Comparison of ENCODE assay signal across 14 cellular contexts in the genomic region with DNA sequence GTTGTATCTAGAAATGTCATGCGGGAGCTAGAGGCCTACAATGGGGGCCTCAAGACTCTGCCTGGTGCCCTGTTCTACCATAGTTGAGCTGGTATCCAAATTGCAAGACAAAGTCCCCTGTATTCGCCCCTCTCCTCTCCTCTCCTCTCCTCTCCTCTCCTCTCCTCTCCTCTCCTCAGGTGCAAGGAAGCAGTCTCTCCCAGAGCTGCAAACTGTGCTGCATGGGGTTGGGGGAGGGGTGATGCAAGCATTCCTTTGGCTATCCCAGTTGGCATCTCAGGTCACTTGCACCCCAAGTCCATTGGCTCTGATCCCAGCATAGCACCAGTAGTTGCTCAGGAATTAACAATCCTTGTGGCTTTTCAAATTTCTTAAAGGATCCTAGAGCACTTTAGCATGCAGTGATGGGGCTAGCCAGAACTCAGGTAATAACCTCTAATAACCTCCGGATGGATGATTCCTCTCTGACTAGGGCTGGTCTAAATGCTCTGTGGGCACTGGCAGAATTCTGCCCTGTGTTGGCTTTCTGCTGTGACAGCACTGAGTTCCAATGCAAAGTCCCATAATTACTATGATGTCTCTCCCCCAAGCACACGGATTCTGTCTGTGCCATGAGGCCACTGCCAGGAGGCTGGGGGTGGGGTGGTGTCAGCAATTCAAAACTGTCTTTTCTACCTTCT. TPM values are rescaled to one million over a fixed set of nuclear protein-coding genes. Genes with fewer than 3 reads are reported as not detected.
DNase-seq lines count a peak whose midpoint lies in the region; ATAC-seq and TF ChIP-seq lines count a peak whose summit lies in the region.
"Had no signal": no experiment of that assay in that cellular context is flagged by ENCODE, and none has a peak within 500 bp of the region (broad histone marks: within the 10 kb centered on the region; RNA-seq: fewer than 3 reads in every experiment).

No MANE protein-coding gene starts in this region.

- H3K9me3 Mint-ChIP-seq in HFFc6 = no peaks in the 10 kb centered on the region
- no peaks in the 10 kb centered on the region for H3K9me3 Mint-ChIP-seq in endodermal cell

- 91 to 93% methylated on average over 2 to 3 of the region's 4 CpGs for WGBS in endodermal cell (ENCODE audit: insufficient coverage in 1 of 2, insufficient read length in 1 of 2), 2 experiments
- 73 to 82% (median 75%) methylated on average over 3 to 4 of the region's 4 CpGs for WGBS in psoas muscle, 3 donors

- intact Hi-C loops in psoas muscle (cut with DNase I) = no loop called here

- TF ChIP-seq CTCF in HFFc6 (IDR thresholded peaks at IDR 0.05) = no peak
- no peak for TF ChIP-seq CTCF in endodermal cell (conservative IDR thresholded peaks at IDR 0.05)
- TF ChIP-seq CTCF in psoas muscle (IDR thresholded peaks at IDR 0.05) = no peak
- TF ChIP-seq CTCF in right atrium auricular region (IDR thresholded peaks at IDR 0.05) = no peak

- H3K4me1 Mint-ChIP-seq in HFFc6 (ENCODE audit: low read depth) = peaks cover 14% of the 10 kb centered on the region
- no peaks in the 10 kb centered on the region for H3K4me1 Mint-ChIP-seq in endodermal cell

- H3K9me3 ChIP-seq in endodermal cell (ENCODE audit: control insufficient read depth, low read length) (no peaks in the 10 kb centered on the region), psoas muscle (no peaks in the 10 kb centered on the region), right atrium auricular region (no peaks in the 10 kb centered on the region)

- H3K27me3 ChIP-seq in endodermal cell (ENCODE audit: control insufficient read depth, insufficient read depth, low read length, poor library complexity, severe bottlenecking) = no peaks in the 10 kb centered on the region
- no peaks in the 10 kb centered on the region for H3K27me3 ChIP-seq in psoas muscle (ENCODE audit: insufficient read depth in 3 of 3, low read length in 2 of 3)
- no peaks in the 10 kb centered on the region for H3K27me3 ChIP-seq in right atrium auricular region

- H3K36me3 Mint-ChIP-seq in HFFc6 (ENCODE audit: low read depth) (peaks cover 10% of the 10 kb centered on the region), endodermal cell (ENCODE audit: low read depth) (peaks cover 42% of the 10 kb centered on the region)

- H3K27ac Mint-ChIP-seq in HFFc6 = no peak overlapping the region
- H3K27ac Mint-ChIP-seq in endodermal cell = peak overlapping the region; percentile 44

- H3K4me3 ChIP-seq in endodermal cell (ENCODE audit: low read length) (no peak overlapping the region), psoas muscle (no peak overlapping the region), right atrium auricular region (no peak overlapping the region)
- H3K4me3 ChIP-seq: K562 had no signal

- H3K9ac ChIP-seq in endodermal cell (ENCODE audit: extremely low read depth, low read length, poor library complexity, severe bottlenecking) = no peak overlapping the region

- H3K27me3 Mint-ChIP-seq in HFFc6 (ENCODE audit: insufficient read depth) = peaks cover 1% of the 10 kb centered on the region
- no peaks in the 10 kb centered on the region for H3K27me3 Mint-ChIP-seq in endodermal cell (ENCODE audit: insufficient read depth)

- DNase-seq in EH (ENCODE audit: low read depth) = peak; percentile 59
- peak; percentile 48 for DNase-seq in HFFc6
- DNase-seq in endodermal cell = no peak
- DNase-seq in psoas muscle = no peak
- DNase-seq in NCI-H82 (lab: John Stamatoyannopoulos, UW) = no peak
- no peak for DNase-seq in right atrium auricular region (ENCODE audit: low spot score)
- no peak for DNase-seq in erythroblast (lab: John Stamatoyannopoulos, UW)
- DNase-seq: NCI-H1092 treated with DMSO at 0.1 percent for 48 hours, NCI-H1694, NCI-H446 treated with DMSO at 0.1 percent for 48 hours, NCI-H748 treated with DMSO at 0.1 percent for 48 hours, Right ventricle myocardium superior had no signal

- H3K27ac ChIP-seq in endodermal cell (ENCODE audit: low read depth, low read length) (no peak overlapping the region), psoas muscle (no peak overlapping the region), right atrium auricular region (no peak overlapping the region)

- H3K36me3 ChIP-seq in endodermal cell (ENCODE audit: control insufficient read depth, insufficient read depth, low read length) (peaks cover 20% of the 10 kb centered on the region), psoas muscle (ENCODE audit: insufficient read depth in 1 of 2, low read depth in 1 of 2) (peaks cover 0 to 37% of the 10 kb centered on the region in 2 donors), right atrium auricular region (peaks cover 36% of the 10 kb centered on the region)

- TF ChIP-seq POLR2A in erythroblast (IDR thresholded peaks at IDR 0.05; ENCODE audit: low read length) = no peak

- no peaks in the 10 kb centered on the region for H3K4me1 ChIP-seq in endodermal cell (ENCODE audit: control insufficient read depth, insufficient read depth, low read length)
- H3K4me1 ChIP-seq in psoas muscle = peaks cover 21% of the 10 kb centered on the region
- H3K4me1 ChIP-seq in right atrium auricular region = no peaks in the 10 kb centered on the region

- peak in 3 of 4 donors; percentile 29 to 56 (median 52) for ATAC-seq in psoas muscle
- ATAC-seq: K562, Panc1 had no signal

- H3K4me3 Mint-ChIP-seq in HFFc6 (no peak overlapping the region), endodermal cell (no peak overlapping the region)

RNA-seq across cellular contexts. Expression of a gene that starts 35.3 kb away (rescaled TPM):
- total RNA-seq in HFFc6 (2021; fragmentation: NEBNext Ultra II Directional; extraction: Animal tissue kit (Norgen Biotek cat#: 25700)) = 10 to 100 TPM; 15.2 to 19.0 (median 16.1) TPM
- total RNA-seq in endodermal cell (10 to 100 TPM; 44.7 to 50.4 TPM), psoas muscle (10 to 100 TPM; 17.4 to 25.8 (median 23.1) TPM), right atrium auricular region (10 to 100 TPM; 17.1 to 19.0 TPM)
- polyA plus RNA-seq in endodermal cell (2013, experiment 1 of 2) = 47.8 TPM
- polyA plus RNA-seq in endodermal cell (2013, experiment 2 of 2) = 43.2 TPM
- 10 to 100 TPM; 31.8 to 71.8 (median 60.9) TPM for polyA plus RNA-seq in psoas muscle

RNA-seq across cellular contexts. Expression of a gene that starts 36.5 kb away (rescaled TPM):
- total RNA-seq in HFFc6 (2021; fragmentation: NEBNext Ultra II Directional; extraction: Animal tissue kit (Norgen Biotek cat#: 25700)) = 10 to 100 TPM; 11.6 to 13.5 (median 13.1) TPM
- total RNA-seq in endodermal cell = 10 to 100 TPM; 34.9 to 36.4 TPM
- polyA plus RNA-seq in endodermal cell (2013, experiment 1 of 2) = 27.1 TPM
- polyA plus RNA-seq in endodermal cell (2013, experiment 2 of 2) = 25.9 TPM
- total RNA-seq in psoas muscle = 10 to 100 TPM in 1 of 4 donors, 1 to 10 TPM in 3; 6.1 to 12.4 (median 7.7) TPM
- 1 to 10 TPM; 3.9 to 5.7 (median 5.6) TPM for polyA plus RNA-seq in psoas muscle
- 10 to 100 TPM; 26.7 to 30.9 TPM for total RNA-seq in right atrium auricular region

Comparison
In these comparisons a context has a peak if more than half of its experiments do, and no peak if none do; other contexts are left out.
1. DNase-seq: peak in EH (single experiment) and HFFc6 (single experiment); none in endodermal cell (single experiment), psoas muscle (0 of 2), NCI-H82 (single experiment), right atrium auricular region (single experiment) and erythroblast (0 of 2).